Comparison of ENCODE assay signal across 30 cellular contexts in genomic region chr11:107991868-107992414, GRCh38.
"Had no signal": no experiment of that assay in that cellular context is flagged by ENCODE, and none has a peak within 500 bp of the region (broad histone marks: within the 10 kb centered on the region; RNA-seq: fewer than 3 reads in every experiment).

No MANE protein-coding gene starts in this region.

- H3K27ac ChIP-seq: adrenal gland, body of pancreas, epithelial cell of prostate, esophagus squamous epithelium, pancreas, prostate gland, sigmoid colon, uterus, VCaP had no signal

- H3K9me3 ChIP-seq: adrenal gland, body of pancreas, esophagus squamous epithelium, pancreas, prostate gland, sigmoid colon, uterus had no signal

- DNase-seq: activated CD4-positive, alpha-beta memory T cell treated with anti-CD3 and anti-CD28 coated beads for 36 hours; activated CD4-positive, alpha-beta T cell treated with anti-CD3 and anti-CD28 coated beads for 48 hours; activated CD8-positive, alpha-beta memory T cell treated with anti-CD3 and anti-CD28 coated beads, Interleukin-2, amount 50 U/mL, for 4 hours; activated effector memory CD4-positive, alpha-beta T cell treated with anti-CD3 and anti-CD28 coated beads, Interleukin-2, amount 50 U/mL, for 16 hours; activated naive CD4-positive, alpha-beta T cell treated with anti-CD3 and anti-CD28 coated beads for 36 hours; activated naive CD8-positive, alpha-beta T cell treated with anti-CD3 and anti-CD28 coated beads for 36 hours; activated T-cell treated with anti-CD3 and anti-CD28 coated beads, Interleukin-2, amount 50 U/mL, for 1 hour; adrenal gland; aorta; body of pancreas; dermis blood vessel endothelial cell; effector CD4-positive, alpha-beta T cell; esophagus squamous epithelium; glutamatergic neuron; naive thymus-derived CD4-positive, alpha-beta T cell; nucleus accumbens; pancreas; retina; sigmoid colon; small intestine; stimulated activated CD4-positive, alpha-beta T cell treated with anti-CD3 and anti-CD28 coated beads, Interleukin-4, amount 100 ng/mL, for 4 hours; stimulated activated CD8-positive, alpha-beta memory T cell treated with anti-CD3 and anti-CD28 coated beads, Interleukin-4, amount 100 ng/mL, for 48 hours; stimulated activated naive CD8-positive, alpha-beta T cell treated with anti-CD3 and anti-CD28 coated beads, Interleukin-15, amount 100 ng/mL, for 72 hours; substantia nigra; uterus had no signal

- H3K27me3 ChIP-seq: adrenal gland, body of pancreas, esophagus squamous epithelium, pancreas, sigmoid colon, uterus had no signal

- H3K4me3 ChIP-seq: adrenal gland, body of pancreas, esophagus squamous epithelium, pancreas, prostate gland, sigmoid colon, uterus had no signal

- H3K36me3 ChIP-seq: adrenal gland, esophagus squamous epithelium, pancreas, prostate gland, sigmoid colon, uterus had no signal

- H3K4me1 ChIP-seq: adrenal gland, body of pancreas, esophagus squamous epithelium, pancreas, prostate gland, sigmoid colon, uterus had no signal

- ATAC-seq: activated CD4-positive, CD25-positive, alpha-beta regulatory T cell treated with anti-CD3 and anti-CD28 coated beads, Interleukin-2, amount 50 U/mL, for 24 hours; body of pancreas; naive thymus-derived CD4-positive, alpha-beta T cell; pancreas; stimulated activated memory B cell treated with anti-CD40 and anti-IgM and Interleukin-4, amounts not matched to agents 10 μg/mL and 1 μg/mL and 100 μg/mL, for 72 hours; stimulated activated naive CD8-positive, alpha-beta T cell treated with anti-CD3 and anti-CD28 coated beads, Interleukin-15, amount 100 ng/mL, for 72 hours had no signal
